In genomic region chr7:130734525-130735272, GRCh38 we compare ENCODE assay signal across 8 cellular contexts. TPM values are rescaled to one million over a fixed set of nuclear protein-coding genes. Genes with fewer than 3 reads are reported as not detected.
DNase-seq lines count a peak whose midpoint lies in the region; ATAC-seq and TF ChIP-seq lines count a peak whose summit lies in the region.

No MANE protein-coding gene starts in this region.

- no peaks in the 10 kb centered on the region for H3K79me2 ChIP-seq in HCT116 (ENCODE audit: insufficient read depth, low read length)

- BruUV-seq in HCT116 (replicated peaks; lab: Mats Ljungman, UMichigan) = TSS peak; percentile 32

- H3K27ac ChIP-seq in BLaER1 (no peak overlapping the region), HCT116 (ENCODE audit: low read depth, low read length) (no peak overlapping the region), ascending aorta (no peak overlapping the region)

- CTCF ChIA-PET in HCT116 (lab: Charles Lee) = interaction anchor here (1.4 kb wide), 1 partner anchor 10 kb away, joined by 3 read pairs; no protein-coding TSS in a partner anchor

- H3K9me3 ChIP-seq in BLaER1 (peaks cover 15% of the 10 kb centered on the region), HCT116 (ENCODE audit: control insufficient read depth in 1 of 2, insufficient read depth in 1 of 2, low read depth in 1 of 2, low read length in 2 of 2) (no peaks in the 10 kb centered on the region), ascending aorta (peaks cover 25 to 35% of the 10 kb centered on the region in 2 donors)

- ATAC-seq in HCT116 (no peak), HG03135 (IDR thresholded peaks at IDR 0.05; ENCODE audit: unreplicated experiment) (no peak)

- peak overlapping the region; percentile 66 for H2AFZ ChIP-seq in HCT116 (ENCODE audit: low read depth, low read length, poor library complexity, severe bottlenecking)

- H3K4me2 ChIP-seq in BLaER1 (peak overlapping the region; percentile 88), HCT116 (ENCODE audit: low read length) (peak overlapping the region; percentile 74)

- H3K36me3 ChIP-seq in BLaER1 (no peaks in the 10 kb centered on the region), HCT116 (ENCODE audit: control insufficient read depth in 1 of 2, insufficient read depth in 2 of 2, low read length in 2 of 2) (no peaks in the 10 kb centered on the region), ascending aorta (no peaks in the 10 kb centered on the region)

- H3K27me3 ChIP-seq in BLaER1 (peaks cover 67% of the 10 kb centered on the region), HCT116 (ENCODE audit: insufficient read depth, low read length) (peaks cover 36% of the 10 kb centered on the region), ascending aorta (peaks cover 10% of the 10 kb centered on the region)

- RAD21 ChIA-PET in HCT116 (lab: Charles Lee; ENCODE audit: low non-redundant PET in 1 of 2, low total read pairs in 2 of 2, uncharacterized antibody in 2 of 2, unreplicated experiment in 2 of 2) = no interaction called here

- H4K20me1 ChIP-seq in BLaER1 = peaks cover 23% of the 10 kb centered on the region
- H4K20me1 ChIP-seq in HCT116 (ENCODE audit: insufficient read depth) = no peaks in the 10 kb centered on the region

- DNase-seq in HCT116 (ENCODE audit: low read depth, low spot score) = no peak
- DNase-seq in ascending aorta (ENCODE audit: low spot score in 2 of 2) = no peak
- no peak for DNase-seq in lower leg skin (ENCODE audit: low spot score in 2 of 2)
- DNase-seq in nucleus accumbens (lab: John Stamatoyannopoulos, UW) = no peak
- DNase-seq in globus pallidus (ENCODE audit: low spot score) = no peak
- DNase-seq in mesenteric fat pad (ENCODE audit: low spot score) = no peak

- WGBS in lower leg skin, 2 donors = 6% methylated on average over 23 of the region's 23 CpGs

- TF ChIP-seq CTCF in HCT116 (IDR thresholded peaks at IDR 0.05 in 2 of 3, conservative IDR thresholded peaks at IDR 0.05 in 1 of 3; ENCODE audit: borderline replicate concordance in 1 of 3, insufficient read depth in 1 of 3, low read depth in 2 of 3, low read length in 2 of 3) (no peak), ascending aorta (IDR thresholded peaks at IDR 0.05) (no peak), lower leg skin (IDR thresholded peaks at IDR 0.05) (no peak)

- H3K4me3 ChIP-seq in BLaER1 (peak overlapping the region; percentile 65), HCT116 (replicated peaks in 1 of 2; ENCODE audit: low read depth in 1 of 2, low read length in 2 of 2) (peak overlapping the region; percentile 51 to 54), ascending aorta (peak overlapping the region; percentile 49 to 54), lower leg skin (ENCODE audit: low read depth, poor library complexity, severe bottlenecking) (peak overlapping the region; percentile 38)

- TF ChIP-seq POLR2A in HCT116 (IDR thresholded peaks at IDR 0.05; ENCODE audit: borderline replicate concordance, extremely low read depth, insufficient read depth, insufficient read length) (no peak), lower leg skin (IDR thresholded peaks at IDR 0.05) (no peak)

- no peak for TF ChIP-seq RAD21 in HCT116 (IDR thresholded peaks at IDR 0.05; ENCODE audit: low read depth)

- H3K9ac ChIP-seq in BLaER1 (no peak overlapping the region), HCT116 (ENCODE audit: low read length) (0 out of 2 replicates have a peak overlapping the region, but pooled peaks have one; percentile 26)

- no peaks in the 10 kb centered on the region for H3K9me2 ChIP-seq in HCT116 (ENCODE audit: insufficient read depth)

- H3K4me1 ChIP-seq in BLaER1 (peaks cover 14% of the 10 kb centered on the region; the same call in 1 of the 2 replicates), HCT116 (ENCODE audit: control insufficient read depth in 1 of 2, insufficient read depth in 2 of 2, low read length in 2 of 2) (peaks cover 5 to 13% of the 10 kb centered on the region in 2 experiments; a peak in 3 of 4 replicates), ascending aorta (no peaks in the 10 kb centered on the region)

- intact Hi-C loops in HCT116 (cut with micrococcal nuclease) = no loop called here
- intact Hi-C loops in ascending aorta (cut with DNase I) = no loop called here
- intact Hi-C loops in lower leg skin (cut with DNase I; ENCODE audit: low total_unique reads) = no loop called here

- POLR2A ChIA-PET in HCT116 (lab: Charles Lee) = no interaction called here

TF ChIP-seq in HCT116, 20 proteins besides CTCF, POLR2A, EP300 and RAD21:
- no peak for TF ChIP-seq ZBTB33 (IDR thresholded peaks at IDR 0.05; ENCODE audit: extremely low read depth, insufficient replicate concordance, low read length)

RNA-seq across cellular contexts. Expression of gene KLF14, which starts 0.7 kb away (rescaled TPM):
- total RNA-seq in HCT116 (2021; ENCODE audit: unreplicated experiment) (0.93 TPM), ascending aorta (not detected), lower leg skin (under 1 TPM in 2 of 4 donors, not detected in 2; 0.07 to 0.16 TPM), mesenteric fat pad (2.9 TPM)
- polyA plus RNA-seq in HCT116 (2012) = 0.35 and 0.82 TPM in 2 replicates

RNA-seq across cellular contexts. Expression of gene TSGA13, which starts 48.4 kb away (rescaled TPM):
- not detected for total RNA-seq in HCT116 (2021; ENCODE audit: unreplicated experiment)
- polyA plus RNA-seq in HCT116 (2012) = not detected in 2 replicates
- total RNA-seq in ascending aorta = not detected
- total RNA-seq in lower leg skin = not detected
- total RNA-seq in mesenteric fat pad = not detected
